ENCODE assay signal across 10 cellular contexts in the genomic region with DNA sequence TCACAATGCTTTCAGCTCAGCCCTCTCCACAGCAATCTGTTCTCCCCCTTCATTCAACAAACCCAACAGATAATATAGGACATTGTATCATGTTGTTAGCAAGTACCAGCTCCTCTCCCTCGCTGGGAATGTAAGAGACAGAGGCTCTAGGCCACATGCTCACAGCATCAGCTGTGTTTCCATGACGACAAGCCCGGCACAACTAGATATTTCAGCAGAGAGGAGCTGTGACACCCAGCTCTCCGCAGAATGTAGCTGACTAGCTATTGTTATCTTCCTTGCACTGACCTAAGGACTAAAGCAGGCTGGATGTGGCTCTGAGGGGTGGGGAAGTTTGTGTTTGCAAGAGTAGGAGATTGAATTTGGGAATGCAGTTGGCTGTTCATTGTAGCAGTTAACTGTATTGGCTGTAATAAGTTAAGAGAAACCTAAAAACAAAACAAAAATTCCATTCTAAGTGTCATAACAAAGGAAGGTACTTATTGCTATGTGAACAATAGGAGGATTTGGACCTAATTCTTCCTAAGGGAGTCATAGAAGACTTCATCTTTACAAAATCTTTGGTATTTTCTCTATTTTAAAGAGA. TPM values are rescaled to one million over a fixed set of nuclear protein-coding genes. Genes with fewer than 3 reads are reported as not detected.
DNase-seq lines count a peak whose midpoint lies in the region; ATAC-seq and TF ChIP-seq lines count a peak whose summit lies in the region.
"Had no signal": no experiment of that assay in that cellular context is flagged by ENCODE, and none has a peak within 500 bp of the region (broad histone marks: within the 10 kb centered on the region; RNA-seq: fewer than 3 reads in every experiment).

No MANE protein-coding gene starts in this region.

- H3K27me3 Mint-ChIP-seq in brain = peaks cover 21% of the 10 kb centered on the region

- ATAC-seq in GM21576 (IDR thresholded peaks at IDR 0.05; ENCODE audit: unreplicated experiment) = no peak

- no peak for TF ChIP-seq CTCF in brain (conservative IDR thresholded peaks at IDR 0.05)

- no peaks in the 10 kb centered on the region for H3K36me3 Mint-ChIP-seq in brain

- peak overlapping the region; percentile 10 to 93 (median 63) for H3K27ac Mint-ChIP-seq in brain
- H3K27ac Mint-ChIP-seq: dendritic cell treated with granulocyte-macrophage colony-stimulating factor and Interleukin-4, amounts not matched to agents 40 ng/mL and 50 ng/mL, for 4 days had no signal

- peak overlapping the region; percentile 9 to 69 (median 57) for H3K4me3 Mint-ChIP-seq in brain
- H3K4me3 Mint-ChIP-seq: dendritic cell treated with granulocyte-macrophage colony-stimulating factor and Interleukin-4, amounts not matched to agents 40 ng/mL and 50 ng/mL, for 4 days had no signal

- peak; percentile 72 for DNase-seq in NCI-H748 (lab: John Stamatoyannopoulos, UW; ENCODE audit: unreplicated experiment)
- DNase-seq in NCI-H748 treated with DMSO at 0.1 percent for 48 hours (lab: John Stamatoyannopoulos, UW) = no peak
- DNase-seq in hippocampal formation (lab: John Stamatoyannopoulos, UW) = peak; percentile 68 to 92
- DNase-seq in superior temporal gyrus (ENCODE audit: extremely low spot score) = peak; percentile 97
- no peak for DNase-seq in NCI-H510A treated with DMSO at 0.1 percent for 48 hours (lab: John Stamatoyannopoulos, UW)
- no peak for DNase-seq in NCI-H774 (lab: John Stamatoyannopoulos, UW)
- DNase-seq: activated CD4-positive, alpha-beta T cell treated with anti-CD3 and anti-CD28 coated beads, Interleukin-2, amount 50 U/mL, for 1 hour had no signal

- peaks cover 0 to 3% (median 0%) of the 10 kb centered on the region in 5 experiments for H3K9me3 Mint-ChIP-seq in brain
- H3K9me3 Mint-ChIP-seq: dendritic cell treated with granulocyte-macrophage colony-stimulating factor and Interleukin-4, amounts not matched to agents 40 ng/mL and 50 ng/mL, for 4 days had no signal

- H3K4me1 Mint-ChIP-seq in brain = peaks cover 33% of the 10 kb centered on the region

RNA-seq across cellular contexts. Expression of a gene that starts 28.0 kb away (rescaled TPM):
- 1.7 TPM for polyA plus RNA-seq in brain (ENCODE audit: insufficient read depth, low read depth, low replicate concordance)

Comparison
In these comparisons a context has a peak if more than half of its experiments do, and no peak if none do; other contexts are left out.
1. DNase-seq: peak in NCI-H748 (single experiment), hippocampal formation (2 of 2) and superior temporal gyrus (single experiment); none in NCI-H748 treated with DMSO at 0.1 percent for 48 hours (single experiment), NCI-H510A treated with DMSO at 0.1 percent for 48 hours (single experiment) and NCI-H774 (single experiment).